1 cellular context compared by ENCODE assay signal in the genomic region with DNA sequence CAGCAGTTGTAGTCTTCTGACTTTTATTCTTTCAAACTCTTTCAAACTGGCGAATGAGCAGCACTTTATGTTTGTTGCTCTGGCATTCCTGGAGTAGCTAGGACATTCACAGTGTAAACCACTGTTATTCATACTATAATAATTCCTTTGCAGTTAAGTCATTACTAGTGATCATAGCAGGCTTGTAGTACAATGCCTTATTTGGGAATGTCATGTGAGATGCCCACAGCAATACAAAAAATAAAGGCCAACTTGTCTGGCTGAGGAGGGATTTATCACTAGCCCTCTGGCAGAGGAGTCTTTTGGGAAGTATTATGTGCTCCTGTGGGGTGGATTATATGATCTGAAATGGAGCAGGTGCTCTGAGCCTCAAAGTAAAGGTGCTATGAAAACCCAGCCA.
TF ChIP-seq lines count a peak whose summit lies in the region.

No MANE protein-coding gene starts in this region.

TF ChIP-seq in SK-N-SH, 30 proteins besides CTCF, POLR2A, EP300 and RAD21 (continued from another document):
- TF ChIP-seq, protein P1, sequence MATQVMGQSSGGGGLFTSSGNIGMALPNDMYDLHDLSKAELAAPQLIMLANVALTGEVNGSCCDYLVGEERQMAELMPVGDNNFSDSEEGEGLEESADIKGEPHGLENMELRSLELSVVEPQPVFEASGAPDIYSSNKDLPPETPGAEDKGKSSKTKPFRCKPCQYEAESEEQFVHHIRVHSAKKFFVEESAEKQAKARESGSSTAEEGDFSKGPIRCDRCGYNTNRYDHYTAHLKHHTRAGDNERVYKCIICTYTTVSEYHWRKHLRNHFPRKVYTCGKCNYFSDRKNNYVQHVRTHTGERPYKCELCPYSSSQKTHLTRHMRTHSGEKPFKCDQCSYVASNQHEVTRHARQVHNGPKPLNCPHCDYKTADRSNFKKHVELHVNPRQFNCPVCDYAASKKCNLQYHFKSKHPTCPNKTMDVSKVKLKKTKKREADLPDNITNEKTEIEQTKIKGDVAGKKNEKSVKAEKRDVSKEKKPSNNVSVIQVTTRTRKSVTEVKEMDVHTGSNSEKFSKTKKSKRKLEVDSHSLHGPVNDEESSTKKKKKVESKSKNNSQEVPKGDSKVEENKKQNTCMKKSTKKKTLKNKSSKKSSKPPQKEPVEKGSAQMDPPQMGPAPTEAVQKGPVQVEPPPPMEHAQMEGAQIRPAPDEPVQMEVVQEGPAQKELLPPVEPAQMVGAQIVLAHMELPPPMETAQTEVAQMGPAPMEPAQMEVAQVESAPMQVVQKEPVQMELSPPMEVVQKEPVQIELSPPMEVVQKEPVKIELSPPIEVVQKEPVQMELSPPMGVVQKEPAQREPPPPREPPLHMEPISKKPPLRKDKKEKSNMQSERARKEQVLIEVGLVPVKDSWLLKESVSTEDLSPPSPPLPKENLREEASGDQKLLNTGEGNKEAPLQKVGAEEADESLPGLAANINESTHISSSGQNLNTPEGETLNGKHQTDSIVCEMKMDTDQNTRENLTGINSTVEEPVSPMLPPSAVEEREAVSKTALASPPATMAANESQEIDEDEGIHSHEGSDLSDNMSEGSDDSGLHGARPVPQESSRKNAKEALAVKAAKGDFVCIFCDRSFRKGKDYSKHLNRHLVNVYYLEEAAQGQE (IDR thresholded peaks at IDR 0.05; ENCODE audit: low read depth, low read length), result no peak
- TF ChIP-seq GABPA (IDR thresholded peaks at IDR 0.05; ENCODE audit: low read depth) (no peak), FOXJ3 (CRISPR knock-in tag; IDR thresholded peaks at IDR 0.05) (no peak), NFIC (IDR thresholded peaks at IDR 0.05; ENCODE audit: borderline replicate concordance) (no peak), TCF12 (IDR thresholded peaks at IDR 0.05) (peak; percentile 33; the same call in 1 of the 2 replicates), JUND (IDR thresholded peaks at IDR 0.05) (peak; percentile 57), MEF2A (IDR thresholded peaks at IDR 0.05; ENCODE audit: borderline replicate concordance, low read depth) (no peak), POLR2AphosphoS5 (IDR thresholded peaks at IDR 0.05; ENCODE audit: low read depth, low read length) (no peak), FOSL2 (IDR thresholded peaks at IDR 0.05; ENCODE audit: borderline replicate concordance, low read depth) (no peak; the same call in 1 of the 2 replicates), YY1 (IDR thresholded peaks at IDR 0.05; ENCODE audit: low read depth) (no peak)
- TF ChIP-seq, protein P2, sequence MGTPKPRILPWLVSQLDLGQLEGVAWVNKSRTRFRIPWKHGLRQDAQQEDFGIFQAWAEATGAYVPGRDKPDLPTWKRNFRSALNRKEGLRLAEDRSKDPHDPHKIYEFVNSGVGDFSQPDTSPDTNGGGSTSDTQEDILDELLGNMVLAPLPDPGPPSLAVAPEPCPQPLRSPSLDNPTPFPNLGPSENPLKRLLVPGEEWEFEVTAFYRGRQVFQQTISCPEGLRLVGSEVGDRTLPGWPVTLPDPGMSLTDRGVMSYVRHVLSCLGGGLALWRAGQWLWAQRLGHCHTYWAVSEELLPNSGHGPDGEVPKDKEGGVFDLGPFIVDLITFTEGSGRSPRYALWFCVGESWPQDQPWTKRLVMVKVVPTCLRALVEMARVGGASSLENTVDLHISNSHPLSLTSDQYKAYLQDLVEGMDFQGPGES (IDR thresholded peaks at IDR 0.05; ENCODE audit: low read depth, low read length), result no peak
- TF ChIP-seq, protein P3, sequence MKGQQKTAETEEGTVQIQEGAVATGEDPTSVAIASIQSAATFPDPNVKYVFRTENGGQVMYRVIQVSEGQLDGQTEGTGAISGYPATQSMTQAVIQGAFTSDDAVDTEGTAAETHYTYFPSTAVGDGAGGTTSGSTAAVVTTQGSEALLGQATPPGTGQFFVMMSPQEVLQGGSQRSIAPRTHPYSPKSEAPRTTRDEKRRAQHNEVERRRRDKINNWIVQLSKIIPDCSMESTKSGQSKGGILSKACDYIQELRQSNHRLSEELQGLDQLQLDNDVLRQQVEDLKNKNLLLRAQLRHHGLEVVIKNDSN (IDR thresholded peaks at IDR 0.05; ENCODE audit: borderline replicate concordance, low read depth), result 0 out of 2 replicates have a peak, but pooled peaks have one; percentile 10
- TF ChIP-seq, protein P4, sequence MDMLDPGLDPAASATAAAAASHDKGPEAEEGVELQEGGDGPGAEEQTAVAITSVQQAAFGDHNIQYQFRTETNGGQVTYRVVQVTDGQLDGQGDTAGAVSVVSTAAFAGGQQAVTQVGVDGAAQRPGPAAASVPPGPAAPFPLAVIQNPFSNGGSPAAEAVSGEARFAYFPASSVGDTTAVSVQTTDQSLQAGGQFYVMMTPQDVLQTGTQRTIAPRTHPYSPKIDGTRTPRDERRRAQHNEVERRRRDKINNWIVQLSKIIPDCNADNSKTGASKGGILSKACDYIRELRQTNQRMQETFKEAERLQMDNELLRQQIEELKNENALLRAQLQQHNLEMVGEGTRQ (IDR thresholded peaks at IDR 0.05; ENCODE audit: borderline replicate concordance, low read depth, low read length), result no peak
